9 cellular contexts compared by ENCODE assay signal in genomic region chr2:6914829-6915228, GRCh38. TPM values are rescaled to one million over a fixed set of nuclear protein-coding genes. Genes with fewer than 3 reads are reported as not detected.
DNase-seq lines count a peak whose midpoint lies in the region; ATAC-seq and TF ChIP-seq lines count a peak whose summit lies in the region.
"Had no signal": no experiment of that assay in that cellular context is flagged by ENCODE, and none has a peak within 500 bp of the region (broad histone marks: within the 10 kb centered on the region; RNA-seq: fewer than 3 reads in every experiment).

No MANE protein-coding gene starts in this region.

- CTCF ChIA-PET in activated CD8-positive, alpha-beta T cell treated with anti-CD3 and anti-CD28 coated beads, Interleukin-2, amount 10 ng/mL, durations not matched to agents 7 days and 5 days (lab: Charles Lee) = interaction anchor here (1.1 to 9.6 kb wide), 5 partner anchors 19 to 50 kb away, joined by 3 to 135 read pairs (median 9); partner anchors contain the start of genes CMPK2 and RSAD2
- CTCF ChIA-PET in GM10248 (lab: Yijun Ruan, JAX) = interaction anchor here (1.1 to 12.9 kb wide), 5 partner anchors 9 to 129 kb away, joined by 3 to 123 read pairs (median 4); no protein-coding TSS in a partner anchor

- no peaks in the 10 kb centered on the region for H3K36me3 ChIP-seq in gastrocnemius medialis

- ATAC-seq in activated CD8-positive, alpha-beta T cell treated with anti-CD3 and anti-CD28 coated beads, Interleukin-2, amount 10 ng/mL, durations not matched to agents 7 days and 5 days = no peak
- no peak for ATAC-seq in gastrocnemius medialis

- no peak overlapping the region for H3K4me3 Mint-ChIP-seq in activated CD8-positive, alpha-beta T cell treated with anti-CD3 and anti-CD28 coated beads, Interleukin-2, amount 10 ng/mL, durations not matched to agents 7 days and 5 days

- in situ Hi-C loops in gastrocnemius medialis (cut with MboI; ENCODE audit: low sequenced_read_pairs in 4 of 4) = loop anchor here in 1 of 4 donors (5.0 kb wide), 1 partner anchor 112 kb away; no protein-coding TSS in a partner anchor

- POLR2A ChIA-PET in activated CD8-positive, alpha-beta T cell treated with anti-CD3 and anti-CD28 coated beads, Interleukin-2, amount 10 ng/mL, durations not matched to agents 7 days and 5 days (lab: Charles Lee) = interaction anchor here (0.6 to 12.1 kb wide), 8 partner anchors 8 to 50 kb away, joined by 3 to 188 read pairs (median 3); partner anchors contain the start of genes CMPK2 and RSAD2
- POLR2A ChIA-PET in GM10248 (lab: Yijun Ruan, JAX) = no interaction called here

- TF ChIP-seq CTCF in fibroblast of mammary gland (conservative IDR thresholded peaks at IDR 0.05; ENCODE audit: control insufficient read depth, insufficient read depth, low read depth, low read length) (no peak), GM10248 (IDR thresholded peaks at IDR 0.05; ENCODE audit: control extremely low read depth, extremely low read depth, low read depth, missing control alignments) (no peak), gastrocnemius medialis (IDR thresholded peaks at IDR 0.05 in 4 of 5, conservative IDR thresholded peaks at IDR 0.05 in 1 of 5) (no peak)

- peak overlapping the region; percentile 79 for H3K27ac Mint-ChIP-seq in activated CD8-positive, alpha-beta T cell treated with anti-CD3 and anti-CD28 coated beads, Interleukin-2, amount 10 ng/mL, durations not matched to agents 7 days and 5 days

- no peaks in the 10 kb centered on the region for H3K27me3 Mint-ChIP-seq in activated CD8-positive, alpha-beta T cell treated with anti-CD3 and anti-CD28 coated beads, Interleukin-2, amount 10 ng/mL, durations not matched to agents 7 days and 5 days (ENCODE audit: low read depth)

- H3K36me3 Mint-ChIP-seq in activated CD8-positive, alpha-beta T cell treated with anti-CD3 and anti-CD28 coated beads, Interleukin-2, amount 10 ng/mL, durations not matched to agents 7 days and 5 days (ENCODE audit: low read depth) = peaks cover 71% of the 10 kb centered on the region

- no peaks in the 10 kb centered on the region for H3K9me3 ChIP-seq in gastrocnemius medialis

- DNase-seq in stimulated activated CD4-positive, alpha-beta T cell treated with anti-CD3 and anti-CD28 coated beads, Interleukin-15, amount 100 ng/mL, for 24 hours = peak; percentile 36
- no peak for DNase-seq in stimulated activated CD4-positive, alpha-beta T cell treated with anti-CD3 and anti-CD28 coated beads, Interleukin-12 subunit alpha, Interleukin-12 subunit beta, amount 100 ng/mL, for 4 hours
- no peak for DNase-seq in activated CD8-positive, alpha-beta T cell treated with anti-CD3 and anti-CD28 coated beads, Interleukin-2, amount 10 ng/mL, durations not matched to agents 7 days and 5 days
- peak; percentile 69 for DNase-seq in fibroblast of mammary gland (ENCODE audit: low read depth)
- DNase-seq in GM10248 (ENCODE audit: extremely low spot score) = no peak
- no peak for DNase-seq in DMS79 (lab: John Stamatoyannopoulos, UW)
- no peak for DNase-seq in gastrocnemius medialis
- DNase-seq: NCI-H187 had no signal

- peaks cover 9% of the 10 kb centered on the region for H3K9me3 Mint-ChIP-seq in activated CD8-positive, alpha-beta T cell treated with anti-CD3 and anti-CD28 coated beads, Interleukin-2, amount 10 ng/mL, durations not matched to agents 7 days and 5 days (ENCODE audit: insufficient read depth)

- peak overlapping the region; percentile 92 for H3K27ac ChIP-seq in temporal lobe (ENCODE audit: low read depth, low read length)
- no peak overlapping the region for H3K27ac ChIP-seq in gastrocnemius medialis

- intact Hi-C loops in gastrocnemius medialis (cut with DNase I; ENCODE audit: low total_unique reads) = loop anchor here (5.0 kb wide), 1 partner anchor 127 kb away; no protein-coding TSS in a partner anchor

- peaks cover 77% of the 10 kb centered on the region for H3K4me1 Mint-ChIP-seq in activated CD8-positive, alpha-beta T cell treated with anti-CD3 and anti-CD28 coated beads, Interleukin-2, amount 10 ng/mL, durations not matched to agents 7 days and 5 days (ENCODE audit: low read depth)

- H3K4me3 ChIP-seq in fibroblast of mammary gland (ENCODE audit: control insufficient read depth, low read depth, low read length) = no peak overlapping the region
- no peak overlapping the region for H3K4me3 ChIP-seq in gastrocnemius medialis

- no peaks in the 10 kb centered on the region for H3K27me3 ChIP-seq in gastrocnemius medialis

- no peak for TF ChIP-seq POLR2A in gastrocnemius medialis (IDR thresholded peaks at IDR 0.05)

- H3K4me1 ChIP-seq in gastrocnemius medialis = peaks cover 1 to 10% of the 10 kb centered on the region in 2 donors

RNA-seq across cellular contexts. Expression of gene RNF144A, which starts 2.4 kb away (rescaled TPM):
- 10 to 100 TPM; 76.9 to 87.0 TPM for total RNA-seq in activated CD8-positive, alpha-beta T cell treated with anti-CD3 and anti-CD28 coated beads, Interleukin-2, amount 10 ng/mL, durations not matched to agents 7 days and 5 days
- total RNA-seq in temporal lobe (36.9 TPM), gastrocnemius medialis (10 to 100 TPM in 2 of 4 donors, 1 to 10 TPM in 2; 4.9 to 16.2 (median 10.2) TPM)

RNA-seq across cellular contexts. Expression of gene RSAD2, which starts 37.3 kb away (rescaled TPM):
- total RNA-seq in activated CD8-positive, alpha-beta T cell treated with anti-CD3 and anti-CD28 coated beads, Interleukin-2, amount 10 ng/mL, durations not matched to agents 7 days and 5 days = 10 to 100 TPM; 72.4 to 74.5 TPM
- total RNA-seq in temporal lobe = 2.0 TPM
- total RNA-seq in gastrocnemius medialis = 1 to 10 TPM; 1.2 to 4.2 (median 2.9) TPM

RNA-seq across cellular contexts. Expression of gene CMPK2, which starts 49.1 kb away (rescaled TPM):
- 10 to 100 TPM; 84.0 to 90.8 TPM for total RNA-seq in activated CD8-positive, alpha-beta T cell treated with anti-CD3 and anti-CD28 coated beads, Interleukin-2, amount 10 ng/mL, durations not matched to agents 7 days and 5 days
- 7.9 TPM for total RNA-seq in temporal lobe
- total RNA-seq in gastrocnemius medialis = 10 to 100 TPM in 1 of 4 donors, 1 to 10 TPM in 3; 2.1 to 12.2 (median 3.3) TPM

Comparison
In these comparisons a context has a peak if more than half of its experiments do, and no peak if none do; other contexts are left out.
1. DNase-seq: peak in stimulated activated CD4-positive, alpha-beta T cell treated with anti-CD3 and anti-CD28 coated beads, Interleukin-15, amount 100 ng/mL, for 24 hours (single experiment) and fibroblast of mammary gland (single experiment); none in stimulated activated CD4-positive, alpha-beta T cell treated with anti-CD3 and anti-CD28 coated beads, Interleukin-12 subunit alpha, Interleukin-12 subunit beta, amount 100 ng/mL, for 4 hours (single experiment), activated CD8-positive, alpha-beta T cell treated with anti-CD3 and anti-CD28 coated beads, Interleukin-2, amount 10 ng/mL, durations not matched to agents 7 days and 5 days (single experiment), GM10248 (single experiment), DMS79 (single experiment) and gastrocnemius medialis (0 of 2).
2. RNA of gene RSAD2, which starts 37.3 kb away (total RNA-seq): 72.4 to 74.5 TPM in activated CD8-positive, alpha-beta T cell treated with anti-CD3 and anti-CD28 coated beads, Interleukin-2, amount 10 ng/mL, durations not matched to agents 7 days and 5 days; 1.2 to 4.2 TPM in gastrocnemius medialis and 2.0 TPM in temporal lobe (single experiment); every median in the first group is over 10 times any median in the second.